Comparison of ENCODE assay signal across 36 cellular contexts in genomic region chr5:53475320-53475719, GRCh38. TPM values are rescaled to one million over a fixed set of nuclear protein-coding genes. Genes with fewer than 3 reads are reported as not detected.
"Had no signal": no experiment of that assay in that cellular context is flagged by ENCODE, and none has a peak within 500 bp of the region (broad histone marks: within the 10 kb centered on the region; RNA-seq: fewer than 3 reads in every experiment).

No MANE protein-coding gene starts in this region.

- H3K4me3 ChIP-seq: cardiac muscle cell had no signal

- FAIRE-seq: bronchial epithelial cell, TTC549 had no signal

- H3K27ac Mint-ChIP-seq: activated B cell treated with CpG ODN at 0.5 μM for 24 hours; activated CD4-positive, alpha-beta memory T cell treated with anti-CD3 and anti-CD28 coated beads, Interleukin-2, amount 10 ng/mL, durations not matched to agents 7 days and 5 days; activated CD4-positive, alpha-beta T cell treated with anti-CD3 and anti-CD28 coated beads, Interleukin-2, amount 10 ng/mL, durations not matched to agents 7 days and 5 days; activated CD8-positive, alpha-beta memory T cell treated with anti-CD3 and anti-CD28 coated beads, Interleukin-2, amount 10 ng/mL, durations not matched to agents 7 days and 5 days; activated CD8-positive, alpha-beta T cell treated with anti-CD3 and anti-CD28 coated beads, Interleukin-2, amount 10 ng/mL, durations not matched to agents 7 days and 5 days; activated naive CD4-positive, alpha-beta T cell treated with anti-CD3 and anti-CD28 coated beads, Interleukin-2, amount 10 ng/mL, durations not matched to agents 7 days and 5 days; activated naive CD4-positive, alpha-beta T cell treated with anti-CD3 and anti-CD28 coated beads, Interleukin-2, amount 50 U/mL, for 24 hours; activated naive CD8-positive, alpha-beta T cell; activated naive CD8-positive, alpha-beta T cell treated with anti-CD3 and anti-CD28 coated beads, Interleukin-2, amount 10 ng/mL, durations not matched to agents 7 days and 5 days; activated naive CD8-positive, alpha-beta T cell treated with anti-CD3 and anti-CD28 coated beads, Interleukin-2, amount 50 U/mL, for 24 hours; activated T-cell treated with anti-CD3 and anti-CD28 coated beads, Interleukin-2, amount 50 U/mL, for 24 hours; activated T-helper 2 cell treated with anti-CD3 and anti-CD28 coated beads, Interferon-gamma antibody, Interleukin-2, Interleukin-4, amounts not matched to agents 10 μg/mL and 5 μg/mL and 100 μg/mL, durations not matched to agents 14 hours and 24 hours and 36 hours; brain; T-helper 1 cell treated with Interleukin-12 subunit alpha and Interleukin-12 subunit beta and Interleukin-4 antibody, amounts not matched to agents 30 μg/mL and 1 μg/mL, for 36 hours; T-helper 2 cell treated with Interferon-gamma antibody and Interleukin-4, amounts not matched to agents 5 μg/mL and 100 μg/mL, for 36 hours had no signal

- DNase-seq: activated B cell treated with CpG ODN at 0.5 μM for 24 hours; activated CD4-positive, alpha-beta memory T cell treated with anti-CD3 and anti-CD28 coated beads, Interleukin-2, amount 10 ng/mL, durations not matched to agents 7 days and 5 days; activated CD4-positive, alpha-beta T cell treated with anti-CD3 and anti-CD28 coated beads for 4 hours; activated CD4-positive, alpha-beta T cell treated with anti-CD3 and anti-CD28 coated beads, Interleukin-2, amount 10 ng/mL, durations not matched to agents 7 days and 5 days; activated CD4-positive, alpha-beta T cell treated with anti-CD3 and anti-CD28 coated beads, Interleukin-2, amount 50 U/mL, for 48 hours; activated CD4-positive, CD25-positive, alpha-beta regulatory T cell treated with anti-CD3 and anti-CD28 coated beads, Interleukin-2, amount 50 U/mL, for 72 hours; activated CD8-positive, alpha-beta memory T cell treated with anti-CD3 and anti-CD28 coated beads for 24 hours; activated CD8-positive, alpha-beta memory T cell treated with anti-CD3 and anti-CD28 coated beads, Interleukin-2, amount 10 ng/mL, durations not matched to agents 7 days and 5 days; activated CD8-positive, alpha-beta memory T cell treated with anti-CD3 and anti-CD28 coated beads, Interleukin-2, amount 50 U/mL, for 48 hours; activated CD8-positive, alpha-beta T cell treated with anti-CD3 and anti-CD28 coated beads, Interleukin-2, amount 10 ng/mL, durations not matched to agents 7 days and 5 days; activated effector memory CD4-positive, alpha-beta T cell treated with Interleukin-2 at 50 U/mL for 16 hours; activated gamma-delta T cell; activated naive CD4-positive, alpha-beta T cell treated with anti-CD3 and anti-CD28 coated beads, Interleukin-2, amount 10 ng/mL, durations not matched to agents 7 days and 5 days; activated naive CD4-positive, alpha-beta T cell treated with Interleukin-2 at 50 U/mL for 16 hours; activated naive CD8-positive, alpha-beta T cell treated with anti-CD3 and anti-CD28 coated beads, Interleukin-2, amount 10 ng/mL, durations not matched to agents 7 days and 5 days; activated naive CD8-positive, alpha-beta T cell treated with anti-CD3 and anti-CD28 coated beads, Interleukin-2, amount 50 U/mL, for 24 hours; activated T-cell treated with anti-CD3 and anti-CD28 coated beads, Interleukin-2, amount 50 U/mL, for 24 hours; activated T-cell treated with anti-CD3 and anti-CD28 coated beads, Interleukin-2, amount 50 U/mL, for 48 hours; amniotic stem cell; aorta; caudate nucleus; cerebellar nuclear complex; T-helper 1 cell; T-helper 2 cell; T-helper 9 cell had no signal

- H3K36me3 ChIP-seq: cardiac muscle cell had no signal

- H3K9me3 Mint-ChIP-seq: activated B cell treated with CpG ODN at 0.5 μM for 24 hours; activated CD4-positive, alpha-beta memory T cell treated with anti-CD3 and anti-CD28 coated beads, Interleukin-2, amount 10 ng/mL, durations not matched to agents 7 days and 5 days; activated CD4-positive, alpha-beta T cell treated with anti-CD3 and anti-CD28 coated beads, Interleukin-2, amount 10 ng/mL, durations not matched to agents 7 days and 5 days; activated naive CD4-positive, alpha-beta T cell treated with anti-CD3 and anti-CD28 coated beads, Interleukin-2, amount 10 ng/mL, durations not matched to agents 7 days and 5 days; activated naive CD4-positive, alpha-beta T cell treated with anti-CD3 and anti-CD28 coated beads, Interleukin-2, amount 50 U/mL, for 24 hours; activated naive CD8-positive, alpha-beta T cell treated with anti-CD3 and anti-CD28 coated beads, Interleukin-2, amount 10 ng/mL, durations not matched to agents 7 days and 5 days; activated naive CD8-positive, alpha-beta T cell treated with anti-CD3 and anti-CD28 coated beads, Interleukin-2, amount 50 U/mL, for 24 hours; activated T-cell treated with anti-CD3 and anti-CD28 coated beads, Interleukin-2, amount 50 U/mL, for 24 hours; activated T-helper 2 cell treated with anti-CD3 and anti-CD28 coated beads, Interferon-gamma antibody, Interleukin-2, Interleukin-4, amounts not matched to agents 10 μg/mL and 5 μg/mL and 100 μg/mL, durations not matched to agents 14 hours and 24 hours and 36 hours; brain; central memory CD8-positive, alpha-beta T cell; T-helper 1 cell treated with Interleukin-12 subunit alpha and Interleukin-12 subunit beta and Interleukin-4 antibody, amounts not matched to agents 30 μg/mL and 1 μg/mL, for 36 hours; T-helper 2 cell treated with Interferon-gamma antibody and Interleukin-4, amounts not matched to agents 5 μg/mL and 100 μg/mL, for 36 hours had no signal

- H3K4me3 Mint-ChIP-seq: activated B cell treated with CpG ODN at 0.5 μM for 24 hours; activated CD4-positive, alpha-beta memory T cell treated with anti-CD3 and anti-CD28 coated beads, Interleukin-2, amount 10 ng/mL, durations not matched to agents 7 days and 5 days; activated CD4-positive, alpha-beta T cell treated with anti-CD3 and anti-CD28 coated beads, Interleukin-2, amount 10 ng/mL, durations not matched to agents 7 days and 5 days; activated CD8-positive, alpha-beta memory T cell treated with anti-CD3 and anti-CD28 coated beads, Interleukin-2, amount 10 ng/mL, durations not matched to agents 7 days and 5 days; activated CD8-positive, alpha-beta T cell treated with anti-CD3 and anti-CD28 coated beads, Interleukin-2, amount 10 ng/mL, durations not matched to agents 7 days and 5 days; activated naive CD4-positive, alpha-beta T cell treated with anti-CD3 and anti-CD28 coated beads, Interleukin-2, amount 10 ng/mL, durations not matched to agents 7 days and 5 days; activated naive CD4-positive, alpha-beta T cell treated with anti-CD3 and anti-CD28 coated beads, Interleukin-2, amount 50 U/mL, for 24 hours; activated naive CD8-positive, alpha-beta T cell; activated naive CD8-positive, alpha-beta T cell treated with anti-CD3 and anti-CD28 coated beads, Interleukin-2, amount 10 ng/mL, durations not matched to agents 7 days and 5 days; activated naive CD8-positive, alpha-beta T cell treated with anti-CD3 and anti-CD28 coated beads, Interleukin-2, amount 50 U/mL, for 24 hours; activated T-cell treated with anti-CD3 and anti-CD28 coated beads, Interleukin-2, amount 50 U/mL, for 24 hours; brain; central memory CD8-positive, alpha-beta T cell; T-helper 1 cell treated with Interleukin-12 subunit alpha and Interleukin-12 subunit beta and Interleukin-4 antibody, amounts not matched to agents 30 μg/mL and 1 μg/mL, for 36 hours; T-helper 2 cell treated with Interferon-gamma antibody and Interleukin-4, amounts not matched to agents 5 μg/mL and 100 μg/mL, for 36 hours had no signal

- H3K27me3 ChIP-seq: cardiac muscle cell had no signal

- H3K27ac ChIP-seq: cardiac muscle cell, VCaP had no signal

- H3K36me3 Mint-ChIP-seq: activated CD8-positive, alpha-beta memory T cell treated with anti-CD3 and anti-CD28 coated beads, Interleukin-2, amount 10 ng/mL, durations not matched to agents 7 days and 5 days; activated naive CD4-positive, alpha-beta T cell treated with anti-CD3 and anti-CD28 coated beads, Interleukin-2, amount 10 ng/mL, durations not matched to agents 7 days and 5 days; activated naive CD8-positive, alpha-beta T cell; activated naive CD8-positive, alpha-beta T cell treated with anti-CD3 and anti-CD28 coated beads, Interleukin-2, amount 10 ng/mL, durations not matched to agents 7 days and 5 days; brain had no signal

- ATAC-seq: activated CD8-positive, alpha-beta memory T cell treated with anti-CD3 and anti-CD28 coated beads, Interleukin-2, amount 10 ng/mL, durations not matched to agents 7 days and 5 days; activated CD8-positive, alpha-beta T cell treated with anti-CD3 and anti-CD28 coated beads, Interleukin-2, amount 10 ng/mL, durations not matched to agents 7 days and 5 days; activated naive CD8-positive, alpha-beta T cell treated with anti-CD3 and anti-CD28 coated beads, Interleukin-2, amount 50 U/mL, for 24 hours had no signal

RNA-seq across cellular contexts. Expression of gene FST, which starts 5.1 kb away (rescaled TPM):
- total RNA-seq: activated B cell treated with CpG ODN at 0.5 μM for 24 hours; activated CD4-positive, alpha-beta memory T cell treated with anti-CD3 and anti-CD28 coated beads, Interleukin-2, amount 10 ng/mL, durations not matched to agents 7 days and 5 days; activated CD4-positive, alpha-beta T cell treated with anti-CD3 and anti-CD28 coated beads, Interleukin-2, amount 10 ng/mL, durations not matched to agents 7 days and 5 days; activated CD8-positive, alpha-beta T cell treated with anti-CD3 and anti-CD28 coated beads, Interleukin-2, amount 10 ng/mL, durations not matched to agents 7 days and 5 days; activated T-helper 2 cell treated with anti-CD3 and anti-CD28 coated beads, Interferon-gamma antibody, Interleukin-2, Interleukin-4, amounts not matched to agents 10 μg/mL and 5 μg/mL and 100 μg/mL, durations not matched to agents 14 hours and 24 hours and 36 hours had no signal
